In genomic region chr4:168720396-168720795, GRCh38 we compare ENCODE assay signal across 6 cellular contexts.
"Had no signal": no experiment of that assay in that cellular context is flagged by ENCODE, and none has a peak within 500 bp of the region (broad histone marks: within the 10 kb centered on the region; RNA-seq: fewer than 3 reads in every experiment).

No MANE protein-coding gene starts in this region.

- H3K27ac ChIP-seq: HL-60 had no signal

- ATAC-seq: GM23338, HepG2 had no signal

- H3K4me2 ChIP-seq: GM23338 had no signal

- DNase-seq: H9, HCEC 1CT, HFFc6 had no signal

- H2AFZ ChIP-seq: GM23338 had no signal

- H3K4me3 ChIP-seq: GM23338 had no signal
